ENCODE assay signal across 1 cellular context in the genomic region with DNA sequence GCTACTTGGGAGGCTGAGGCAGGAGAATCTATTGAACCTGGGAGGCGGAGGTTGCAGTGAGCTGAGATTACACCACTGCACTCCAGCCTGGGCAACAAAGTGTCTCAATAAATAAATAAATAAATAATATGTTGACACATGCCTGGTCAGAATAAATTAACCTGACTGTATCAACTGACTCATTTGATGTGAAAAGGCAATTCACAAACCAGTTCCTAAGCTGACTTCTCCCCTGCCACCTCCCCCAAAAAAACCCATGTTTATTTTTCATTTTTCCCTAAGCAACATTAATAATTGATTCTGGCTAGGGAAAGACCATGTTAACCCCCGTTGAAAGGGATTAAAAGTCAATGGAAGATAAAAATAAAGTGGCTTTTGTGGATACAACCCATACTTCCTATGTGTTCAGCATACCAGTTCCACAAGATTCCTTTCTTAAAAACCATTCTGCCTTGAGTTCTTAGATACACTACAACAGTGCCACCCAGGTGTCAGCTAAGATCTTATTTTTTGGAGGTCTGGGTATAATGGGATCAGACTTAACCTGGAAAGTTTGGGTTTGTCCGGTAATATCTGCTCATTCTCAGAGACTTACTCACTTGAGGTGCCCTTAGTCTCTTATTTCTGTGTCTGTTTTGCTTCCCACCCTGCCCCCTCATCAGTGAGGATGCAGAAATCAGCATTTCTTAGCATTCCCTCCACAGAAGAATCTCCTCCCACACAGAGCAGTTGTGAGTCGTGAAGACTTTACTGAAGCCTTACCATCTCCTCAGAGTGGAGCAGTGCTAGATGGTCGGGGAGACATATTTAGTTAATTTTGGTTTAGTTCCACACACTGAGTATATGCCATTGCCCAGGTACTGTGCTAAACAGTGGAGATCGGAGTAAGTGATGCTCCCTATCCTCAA.
TF ChIP-seq lines count a peak whose summit lies in the region.

No MANE protein-coding gene starts in this region.

TF ChIP-seq in H1, 55 proteins besides CTCF, POLR2A, EP300 and RAD21:
- TF ChIP-seq KDM5A (IDR thresholded peaks at IDR 0.05; ENCODE audit: low read length) (no peak), ASH2L (IDR thresholded peaks at IDR 0.05; ENCODE audit: low read length) (no peak), RNF2 (IDR thresholded peaks at IDR 0.05; ENCODE audit: borderline replicate concordance, low read depth, low read length, missing control alignments, poor library complexity, severe bottlenecking) (no peak), CBX8 (IDR thresholded peaks at IDR 0.05; ENCODE audit: borderline replicate concordance, low read depth, low read length) (no peak), TEAD4 (IDR thresholded peaks at IDR 0.05; ENCODE audit: low read depth, low read length) (no peak), RFX5 (IDR thresholded peaks at IDR 0.05; ENCODE audit: borderline replicate concordance, low read depth, low read length) (no peak), TBP (IDR thresholded peaks at IDR 0.05; ENCODE audit: low read depth, low read length) (no peak), YY1 (IDR thresholded peaks at IDR 0.05; ENCODE audit: low read depth, low read length) (no peak), TAF7 (optimal IDR thresholded peaks at IDR 0.05; ENCODE audit: borderline replicate concordance, low read depth, low read length) (no peak), SIN3A (conservative IDR thresholded peaks at IDR 0.05 in 1 of 2, IDR thresholded peaks at IDR 0.05 in 1 of 2; ENCODE audit: low read depth in 1 of 2, low read length in 2 of 2) (no peak), SP4 (IDR thresholded peaks at IDR 0.05; ENCODE audit: low read length) (no peak)
- TF ChIP-seq, protein P1, sequence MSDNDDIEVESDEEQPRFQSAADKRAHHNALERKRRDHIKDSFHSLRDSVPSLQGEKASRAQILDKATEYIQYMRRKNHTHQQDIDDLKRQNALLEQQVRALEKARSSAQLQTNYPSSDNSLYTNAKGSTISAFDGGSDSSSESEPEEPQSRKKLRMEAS (IDR thresholded peaks at IDR 0.05) = no peak
